ENCODE assay signal across 16 cellular contexts in genomic region chr1:1240348-1240732, GRCh38.
"Had no signal": no experiment of that assay in that cellular context is flagged by ENCODE, and none has a peak within 500 bp of the region (broad histone marks: within the 10 kb centered on the region; RNA-seq: fewer than 3 reads in every experiment).

No MANE protein-coding gene starts in this region.

- H3K36me3 ChIP-seq: adrenal gland had no signal

- H3K4me1 ChIP-seq: adrenal gland had no signal

- H3K9me3 ChIP-seq: adrenal gland had no signal

- H3K4me3 ChIP-seq: adrenal gland had no signal

- ATAC-seq: activated CD8-positive, alpha-beta T cell treated with anti-CD3 and anti-CD28 coated beads, Interleukin-2, amount 10 ng/mL, durations not matched to agents 7 days and 5 days had no signal

- H3K27ac ChIP-seq: adrenal gland had no signal

- DNase-seq: activated CD4-positive, alpha-beta T cell treated with anti-CD3 and anti-CD28 coated beads for 48 hours; activated CD4-positive, alpha-beta T cell treated with anti-CD3 and anti-CD28 coated beads, Interleukin-2, amount 50 U/mL, for 4 hours; activated CD4-positive, CD25-positive, alpha-beta regulatory T cell treated with anti-CD3 and anti-CD28 coated beads, Interleukin-2, amount 50 U/mL, for 72 hours; activated CD8-positive, alpha-beta memory T cell treated with anti-CD3 and anti-CD28 coated beads, Interleukin-2, amount 50 U/mL, for 48 hours; activated CD8-positive, alpha-beta T cell treated with anti-CD3 and anti-CD28 coated beads, Interleukin-2, amount 10 ng/mL, durations not matched to agents 7 days and 5 days; activated naive CD4-positive, alpha-beta T cell treated with anti-CD3 and anti-CD28 coated beads, Interleukin-2, amount 50 U/mL, for 16 hours; activated naive CD8-positive, alpha-beta T cell treated with anti-CD3 and anti-CD28 coated beads, Interleukin-2, amount 10 ng/mL, durations not matched to agents 7 days and 5 days; activated T-cell treated with anti-CD3 and anti-CD28 coated beads, Interleukin-2, amount 50 U/mL, for 1 hour; cerebellar nuclear complex; NCI-H1092; NCI-H1417; NCI-H1930; NCI-H526; NCI-H774; SHP77 treated with DMSO at 0.1 percent for 48 hours had no signal
